ENCODE assay signal across 13 cellular contexts in genomic region chr16:15639061-15639568, GRCh38. TPM values are rescaled to one million over a fixed set of nuclear protein-coding genes. Genes with fewer than 3 reads are reported as not detected.
A peak's percentile ranks its signal among the peaks of the same experiment; 100 is the strongest.
DNase-seq lines count a peak whose midpoint lies in the region; ATAC-seq lines count a peak whose summit lies in the region.
"Had no signal": no experiment of that assay in that cellular context is flagged by ENCODE, and none has a peak within 500 bp of the region (broad histone marks: within the 10 kb centered on the region; RNA-seq: fewer than 3 reads in every experiment).

No MANE protein-coding gene starts in this region.

- peaks cover 45 to 63% of the 10 kb centered on the region in 2 donors for H3K36me3 Mint-ChIP-seq in CD4-positive, alpha-beta memory T cell

- peaks cover 80% of the 10 kb centered on the region for H3K4me1 ChIP-seq in CD4-positive, alpha-beta memory T cell (ENCODE audit: insufficient read depth, low read length)

- H3K4me3 Mint-ChIP-seq in CD4-positive, alpha-beta memory T cell = peak overlapping the region; percentile 44 to 77 (median 70)

- H3K9me3 Mint-ChIP-seq in CD4-positive, alpha-beta memory T cell = peaks cover 0 to 2% (median 0%) of the 10 kb centered on the region in 8 donors

- peak overlapping the region; percentile 1 for H3K27ac ChIP-seq in CD4-positive, alpha-beta memory T cell (ENCODE audit: low read depth, low read length)
- H3K27ac ChIP-seq: brain microvascular endothelial cell, SJSA1 had no signal

- H3K27me3 ChIP-seq in CD4-positive, alpha-beta memory T cell (ENCODE audit: insufficient read depth, low read length) = no peaks in the 10 kb centered on the region
- H3K27me3 ChIP-seq: brain microvascular endothelial cell, SJSA1 had no signal

- peak overlapping the region; percentile 19 to 99 (median 89) for H3K27ac Mint-ChIP-seq in CD4-positive, alpha-beta memory T cell

- no peak overlapping the region for H3K4me3 ChIP-seq in CD4-positive, alpha-beta memory T cell (ENCODE audit: low read length in 2 of 2)
- H3K4me3 ChIP-seq: SJSA1 had no signal

- ATAC-seq in HG03095 (IDR thresholded peaks at IDR 0.05; ENCODE audit: unreplicated experiment) (no peak), HG03196 (IDR thresholded peaks at IDR 0.05; ENCODE audit: unreplicated experiment) (no peak)
- ATAC-seq: left ventricle myocardium superior had no signal

- no peaks in the 10 kb centered on the region for H3K27me3 Mint-ChIP-seq in CD4-positive, alpha-beta memory T cell

- no peaks in the 10 kb centered on the region for H3K9me3 ChIP-seq in CD4-positive, alpha-beta memory T cell (ENCODE audit: control insufficient read depth in 1 of 2, low read length in 2 of 2)
- H3K9me3 ChIP-seq: SJSA1 had no signal

- peak in 2 of 5 donors; percentile 12 to 17 for DNase-seq in CD4-positive, alpha-beta memory T cell
- DNase-seq in NAMALWA (ENCODE audit: low spot score) (peak; percentile 79), mesenteric fat pad (ENCODE audit: low spot score) (peak; percentile 57), C1 segment of cervical spinal cord (lab: John Stamatoyannopoulos, UW) (no peak), hepatic stellate cell (ENCODE audit: low spot score) (no peak)
- peak; percentile 59 for DNase-seq in activated CD8-positive, alpha-beta memory T cell treated with anti-CD3 and anti-CD28 coated beads, Interleukin-2, amount 50 U/mL, for 48 hours
- DNase-seq: brain microvascular endothelial cell, left ventricle myocardium superior, NCI-H1092 treated with DMSO at 0.1 percent for 48 hours, NCI-H69 had no signal

- POLR2A ChIA-PET in CD4-positive, alpha-beta memory T cell (lab: Charles Lee; ENCODE audit: partially characterized antibody) = interaction anchor here (0.6 to 1.2 kb wide), 4 partner anchors 15 to 627 kb away, joined by 3 to 4 read pairs (median 3); no protein-coding TSS in a partner anchor

- peaks cover 50 to 89% (median 67%) of the 10 kb centered on the region in 4 donors for H3K4me1 Mint-ChIP-seq in CD4-positive, alpha-beta memory T cell

- CTCF ChIA-PET in CD4-positive, alpha-beta memory T cell (lab: Charles Lee; ENCODE audit: partially characterized antibody) = no interaction called here

- intact Hi-C loops in CD4-positive, alpha-beta memory T cell (cut with micrococcal nuclease) = no loop called here

- H3K36me3 ChIP-seq in CD4-positive, alpha-beta memory T cell (ENCODE audit: insufficient read depth, low read length) = peaks cover 27% of the 10 kb centered on the region

RNA-seq across cellular contexts. Expression of gene MARF1, which starts 3.8 kb away (rescaled TPM):
- total RNA-seq in CD4-positive, alpha-beta memory T cell = 100 to 1,000 TPM; 223 to 235 TPM
- polyA plus RNA-seq in CD4-positive, alpha-beta memory T cell = 10 to 100 TPM in 1 of 2 donors, 1 to 10 TPM in 1; 6.8 to 19.7 TPM
- total RNA-seq in mesenteric fat pad = 51.4 TPM

RNA-seq across cellular contexts. Expression of gene NDE1, which starts 10.9 kb away (rescaled TPM):
- total RNA-seq in CD4-positive, alpha-beta memory T cell = 100 to 1,000 TPM; 124 to 128 TPM
- 10 to 100 TPM; 15.3 to 63.9 TPM for polyA plus RNA-seq in CD4-positive, alpha-beta memory T cell
- total RNA-seq in mesenteric fat pad = 26.8 TPM

Comparison
In these comparisons a context has a peak if more than half of its experiments do, and no peak if none do; other contexts are left out.
1. DNase-seq: peak in NAMALWA (single experiment), activated CD8-positive, alpha-beta memory T cell treated with anti-CD3 and anti-CD28 coated beads, Interleukin-2, amount 50 U/mL, for 48 hours (single experiment) and mesenteric fat pad (single experiment); none in C1 segment of cervical spinal cord (0 of 14) and hepatic stellate cell (single experiment).